Comparison of ENCODE assay signal across 39 cellular contexts in the genomic region with DNA sequence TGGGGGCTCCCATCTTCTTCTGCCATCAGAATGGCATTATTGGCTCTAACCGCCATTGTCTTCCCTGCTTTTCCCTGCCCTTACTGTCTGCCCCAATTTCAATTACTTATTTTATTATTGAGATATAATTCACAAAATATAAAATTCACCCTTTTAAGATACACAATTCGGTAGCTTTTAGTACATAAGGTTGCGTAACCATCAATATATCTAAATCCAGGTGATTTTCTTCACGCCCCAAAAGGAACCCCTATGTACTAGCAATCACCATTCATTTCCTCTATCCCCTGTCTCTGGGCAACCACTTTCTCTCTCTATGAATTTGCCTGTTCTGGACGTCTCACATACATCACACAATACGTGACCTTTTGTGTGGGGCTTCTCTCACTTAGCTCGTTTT. TPM values are rescaled to one million over a fixed set of nuclear protein-coding genes. Genes with fewer than 3 reads are reported as not detected.
"Had no signal": no experiment of that assay in that cellular context is flagged by ENCODE, and none has a peak within 500 bp of the region (broad histone marks: within the 10 kb centered on the region; RNA-seq: fewer than 3 reads in every experiment).

No MANE protein-coding gene starts in this region.

- H3K27ac Mint-ChIP-seq: activated B cell treated with CpG ODN at 0.5 μM for 24 hours; activated CD4-positive, alpha-beta memory T cell treated with anti-CD3 and anti-CD28 coated beads for 36 hours; activated CD4-positive, alpha-beta T cell treated with anti-CD3 and anti-CD28 coated beads, Interleukin-2, amount 10 ng/mL, durations not matched to agents 24 days and 14 days; activated CD8-positive, alpha-beta T cell treated with anti-CD3 and anti-CD28 coated beads for 36 hours; activated naive CD4-positive, alpha-beta T cell treated with anti-CD3 and anti-CD28 coated beads for 36 hours; activated naive CD4-positive, alpha-beta T cell treated with anti-CD3 and anti-CD28 coated beads, Interleukin-2, amount 50 U/mL, for 72 hours; activated naive CD8-positive, alpha-beta T cell treated with anti-CD3 and anti-CD28 coated beads for 36 hours; activated T-cell treated with anti-CD3 and anti-CD28 coated beads, Interleukin-2, amount 50 U/mL, for 72 hours; activated T-helper 1 cell treated with anti-CD3 and anti-CD28 coated beads, Interleukin-12 subunit alpha, Interleukin-12 subunit beta, Interleukin-2, Interleukin-4 antibody, amounts not matched to agents 30 ng/mL and 10 ng/mL and 1 ng/mL, durations not matched to agents 14 hours and 24 hours and 36 hours; activated T-helper 17 cell treated with anti-CD3 and anti-CD28 coated beads, Interleukin-2, amount 50 U/mL, for 72 hours; T-helper 1 cell treated with Interleukin-12 subunit alpha and Interleukin-12 subunit beta and Interleukin-4 antibody, amounts not matched to agents 30 μg/mL and 1 μg/mL, for 36 hours; T-helper 2 cell treated with Interferon-gamma antibody and Interleukin-4, amounts not matched to agents 5 μg/mL and 100 μg/mL, for 36 hours had no signal

- FAIRE-seq: astrocyte, TTC549 had no signal

- H3K4me3 ChIP-seq: adrenal gland, body of pancreas, breast epithelium had no signal

- H3K27ac ChIP-seq: adrenal gland, body of pancreas, brain microvascular endothelial cell, breast epithelium, VCaP had no signal

- DNase-seq: activated B cell treated with CpG ODN at 0.5 μM for 24 hours; activated CD4-positive, alpha-beta memory T cell treated with anti-CD3 and anti-CD28 coated beads for 36 hours; activated CD4-positive, alpha-beta T cell treated with anti-CD3 and anti-CD28 coated beads for 4 hours; activated CD4-positive, alpha-beta T cell treated with anti-CD3 and anti-CD28 coated beads, Interleukin-2, amount 10 ng/mL, durations not matched to agents 24 days and 14 days; activated CD4-positive, alpha-beta T cell treated with anti-CD3 and anti-CD28 coated beads, Interleukin-2, amount 50 U/mL, for 1 hour; activated CD4-positive, alpha-beta T cell treated with anti-CD3 and anti-CD28 coated beads, Interleukin-2, amount 50 U/mL, for 4 hours; activated CD4-positive, CD25-positive, alpha-beta regulatory T cell treated with anti-CD3 and anti-CD28 coated beads, Interleukin-2, amount 50 U/mL, for 72 hours; activated CD8-positive, alpha-beta memory T cell treated with anti-CD3 and anti-CD28 coated beads, Interleukin-2, amount 50 U/mL, for 4 hours; activated CD8-positive, alpha-beta T cell treated with anti-CD3 and anti-CD28 coated beads for 36 hours; activated effector memory CD4-positive, alpha-beta T cell treated with anti-CD3 and anti-CD28 coated beads, Interleukin-2, amount 50 U/mL, for 16 hours; activated gamma-delta T cell treated with Interleukin-2 at 50 U/mL for 16 hours; activated naive CD4-positive, alpha-beta T cell; activated naive CD4-positive, alpha-beta T cell treated with anti-CD3 and anti-CD28 coated beads for 36 hours; activated naive CD4-positive, alpha-beta T cell treated with anti-CD3 and anti-CD28 coated beads, Interleukin-2, amount 50 U/mL, for 16 hours; activated naive CD8-positive, alpha-beta T cell treated with anti-CD3 and anti-CD28 coated beads for 36 hours; activated T-cell treated with anti-CD3 and anti-CD28 coated beads for 4 hours; activated T-cell treated with anti-CD3 and anti-CD28 coated beads, Interleukin-2, amount 50 U/mL, for 1 hour; activated T-cell treated with anti-CD3 and anti-CD28 coated beads, Interleukin-2, amount 50 U/mL, for 4 hours; activated T-cell treated with anti-CD3 and anti-CD28 coated beads, Interleukin-2, amount 50 U/mL, for 72 hours; adrenal gland; amniotic stem cell; aorta; body of pancreas; brain microvascular endothelial cell; central memory CD4-positive, alpha-beta T cell; T-helper 2 cell; T-helper 9 cell had no signal

- ATAC-seq: activated CD8-positive, alpha-beta T cell treated with anti-CD3 and anti-CD28 coated beads for 36 hours; activated naive CD4-positive, alpha-beta T cell treated with anti-CD3 and anti-CD28 coated beads, Interleukin-2, amount 50 U/mL, for 72 hours; activated T-cell treated with anti-CD3 and anti-CD28 coated beads, Interleukin-2, amount 50 U/mL, for 4 hours; activated T-cell treated with anti-CD3 and anti-CD28 coated beads, Interleukin-2, amount 50 U/mL, for 72 hours; activated T-helper 17 cell treated with anti-CD3 and anti-CD28 coated beads, Interleukin-2, amount 50 U/mL, for 72 hours; body of pancreas had no signal

- H3K4me3 Mint-ChIP-seq: activated B cell treated with CpG ODN at 0.5 μM for 24 hours; activated CD4-positive, alpha-beta memory T cell treated with anti-CD3 and anti-CD28 coated beads for 36 hours; activated CD4-positive, alpha-beta T cell treated with anti-CD3 and anti-CD28 coated beads, Interleukin-2, amount 10 ng/mL, durations not matched to agents 24 days and 14 days; activated CD8-positive, alpha-beta T cell treated with anti-CD3 and anti-CD28 coated beads for 36 hours; activated naive CD4-positive, alpha-beta T cell treated with anti-CD3 and anti-CD28 coated beads for 36 hours; activated naive CD8-positive, alpha-beta T cell treated with anti-CD3 and anti-CD28 coated beads for 36 hours; activated T-cell treated with anti-CD3 and anti-CD28 coated beads, Interleukin-2, amount 50 U/mL, for 4 hours; activated T-cell treated with anti-CD3 and anti-CD28 coated beads, Interleukin-2, amount 50 U/mL, for 72 hours; activated T-helper 1 cell treated with anti-CD3 and anti-CD28 coated beads, Interleukin-12 subunit alpha, Interleukin-12 subunit beta, Interleukin-2, Interleukin-4 antibody, amounts not matched to agents 30 ng/mL and 10 ng/mL and 1 ng/mL, durations not matched to agents 14 hours and 24 hours and 36 hours; activated T-helper 17 cell treated with anti-CD3 and anti-CD28 coated beads, Interleukin-2, amount 50 U/mL, for 72 hours; T-helper 1 cell treated with Interleukin-12 subunit alpha and Interleukin-12 subunit beta and Interleukin-4 antibody, amounts not matched to agents 30 μg/mL and 1 μg/mL, for 36 hours; T-helper 2 cell treated with Interferon-gamma antibody and Interleukin-4, amounts not matched to agents 5 μg/mL and 100 μg/mL, for 36 hours had no signal

- H3K9me3 ChIP-seq: adrenal gland, body of pancreas, breast epithelium had no signal

- H3K36me3 Mint-ChIP-seq: activated CD4-positive, alpha-beta memory T cell treated with anti-CD3 and anti-CD28 coated beads for 36 hours; activated naive CD4-positive, alpha-beta T cell treated with anti-CD3 and anti-CD28 coated beads, Interleukin-2, amount 50 U/mL, for 72 hours; activated naive CD8-positive, alpha-beta T cell treated with anti-CD3 and anti-CD28 coated beads for 36 hours had no signal

- H3K4me1 ChIP-seq: breast epithelium had no signal

- H3K27me3 Mint-ChIP-seq: activated B cell treated with CpG ODN at 0.5 μM for 24 hours; activated CD4-positive, alpha-beta memory T cell treated with anti-CD3 and anti-CD28 coated beads for 36 hours; activated CD4-positive, alpha-beta T cell treated with anti-CD3 and anti-CD28 coated beads, Interleukin-2, amount 10 ng/mL, durations not matched to agents 24 days and 14 days; activated CD8-positive, alpha-beta T cell treated with anti-CD3 and anti-CD28 coated beads for 36 hours; activated naive CD8-positive, alpha-beta T cell treated with anti-CD3 and anti-CD28 coated beads for 36 hours; activated T-helper 17 cell treated with anti-CD3 and anti-CD28 coated beads, Interleukin-2, amount 50 U/mL, for 72 hours had no signal

- H3K9me3 Mint-ChIP-seq: activated B cell treated with CpG ODN at 0.5 μM for 24 hours; activated CD4-positive, alpha-beta memory T cell treated with anti-CD3 and anti-CD28 coated beads for 36 hours; activated CD4-positive, alpha-beta T cell treated with anti-CD3 and anti-CD28 coated beads, Interleukin-2, amount 10 ng/mL, durations not matched to agents 24 days and 14 days; activated CD8-positive, alpha-beta T cell treated with anti-CD3 and anti-CD28 coated beads for 36 hours; activated naive CD4-positive, alpha-beta T cell treated with anti-CD3 and anti-CD28 coated beads for 36 hours; activated naive CD4-positive, alpha-beta T cell treated with anti-CD3 and anti-CD28 coated beads, Interleukin-2, amount 50 U/mL, for 72 hours; activated naive CD8-positive, alpha-beta T cell treated with anti-CD3 and anti-CD28 coated beads for 36 hours; activated T-cell treated with anti-CD3 and anti-CD28 coated beads, Interleukin-2, amount 50 U/mL, for 4 hours; activated T-cell treated with anti-CD3 and anti-CD28 coated beads, Interleukin-2, amount 50 U/mL, for 72 hours; activated T-helper 1 cell treated with anti-CD3 and anti-CD28 coated beads, Interleukin-12 subunit alpha, Interleukin-12 subunit beta, Interleukin-2, Interleukin-4 antibody, amounts not matched to agents 30 ng/mL and 10 ng/mL and 1 ng/mL, durations not matched to agents 14 hours and 24 hours and 36 hours; activated T-helper 17 cell treated with anti-CD3 and anti-CD28 coated beads, Interleukin-2, amount 50 U/mL, for 72 hours; T-helper 1 cell treated with Interleukin-12 subunit alpha and Interleukin-12 subunit beta and Interleukin-4 antibody, amounts not matched to agents 30 μg/mL and 1 μg/mL, for 36 hours; T-helper 2 cell treated with Interferon-gamma antibody and Interleukin-4, amounts not matched to agents 5 μg/mL and 100 μg/mL, for 36 hours had no signal

- H3K36me3 ChIP-seq: adrenal gland, brain microvascular endothelial cell, breast epithelium had no signal

- H3K4me1 Mint-ChIP-seq: activated B cell treated with CpG ODN at 0.5 μM for 24 hours; activated CD4-positive, alpha-beta T cell treated with anti-CD3 and anti-CD28 coated beads, Interleukin-2, amount 10 ng/mL, durations not matched to agents 24 days and 14 days; activated naive CD8-positive, alpha-beta T cell treated with anti-CD3 and anti-CD28 coated beads for 36 hours; activated T-helper 17 cell treated with anti-CD3 and anti-CD28 coated beads, Interleukin-2, amount 50 U/mL, for 72 hours had no signal

- H3K27me3 ChIP-seq: adrenal gland, body of pancreas, brain microvascular endothelial cell, breast epithelium had no signal

RNA-seq across cellular contexts. Expression of gene RBP2, which starts 18.0 kb away (rescaled TPM):
- total RNA-seq: activated B cell treated with CpG ODN at 0.5 μM for 24 hours; activated CD4-positive, alpha-beta memory T cell treated with anti-CD3 and anti-CD28 coated beads for 36 hours; activated CD4-positive, alpha-beta T cell treated with anti-CD3 and anti-CD28 coated beads, Interleukin-2, amount 10 ng/mL, durations not matched to agents 24 days and 14 days; activated CD8-positive, alpha-beta memory T cell treated with anti-CD3 and anti-CD28 coated beads for 36 hours; activated CD8-positive, alpha-beta T cell treated with anti-CD3 and anti-CD28 coated beads for 36 hours; activated naive CD4-positive, alpha-beta T cell treated with anti-CD3 and anti-CD28 coated beads for 36 hours; activated naive CD4-positive, alpha-beta T cell treated with anti-CD3 and anti-CD28 coated beads, Interleukin-2, amount 50 U/mL, for 72 hours; activated naive CD8-positive, alpha-beta T cell treated with anti-CD3 and anti-CD28 coated beads for 36 hours; activated T-cell treated with anti-CD3 and anti-CD28 coated beads, Interleukin-2, amount 50 U/mL, for 4 hours; activated T-cell treated with anti-CD3 and anti-CD28 coated beads, Interleukin-2, amount 50 U/mL, for 72 hours; activated T-helper 1 cell treated with anti-CD3 and anti-CD28 coated beads, Interleukin-12 subunit alpha, Interleukin-12 subunit beta, Interleukin-2, Interleukin-4 antibody, amounts not matched to agents 30 ng/mL and 10 ng/mL and 1 ng/mL, durations not matched to agents 14 hours and 24 hours and 36 hours; activated T-helper 17 cell treated with anti-CD3 and anti-CD28 coated beads, Interleukin-2, amount 50 U/mL, for 72 hours; aorta; astrocyte; body of pancreas; cardiac septum; cerebellum had no signal
